In genomic region chr20:21398109-21398480, GRCh38 we compare ENCODE assay signal across 23 cellular contexts. TPM values are rescaled to one million over a fixed set of nuclear protein-coding genes. Genes with fewer than 3 reads are reported as not detected.
DNase-seq lines count a peak whose midpoint lies in the region; ATAC-seq and TF ChIP-seq lines count a peak whose summit lies in the region.
"Had no signal": no experiment of that assay in that cellular context is flagged by ENCODE, and none has a peak within 500 bp of the region (broad histone marks: within the 10 kb centered on the region; RNA-seq: fewer than 3 reads in every experiment).

No MANE protein-coding gene starts in this region.

- peaks cover 12% of the 10 kb centered on the region for H3K9me3 Mint-ChIP-seq in activated naive CD4-positive, alpha-beta T cell treated with anti-CD3 and anti-CD28 coated beads, Interleukin-2, amount 50 U/mL, for 24 hours
- H3K9me3 Mint-ChIP-seq in activated naive CD4-positive, alpha-beta T cell treated with anti-CD3 and anti-CD28 coated beads, Interleukin-2, amount 50 U/mL, for 72 hours, result no peaks in the 10 kb centered on the region
- H3K9me3 Mint-ChIP-seq in activated B cell treated with CpG ODN at 0.5 μM for 24 hours (no peaks in the 10 kb centered on the region), immature natural killer cell (peaks cover 0 to 4% (median 0%) of the 10 kb centered on the region in 6 donors)
- H3K9me3 Mint-ChIP-seq in stimulated activated naive CD8-positive, alpha-beta T cell treated with anti-CD3 and anti-CD28 coated beads, Interleukin-15, amount 100 ng/mL, for 72 hours, result no peaks in the 10 kb centered on the region

- peaks cover 4% of the 10 kb centered on the region for H3K36me3 Mint-ChIP-seq in activated naive CD4-positive, alpha-beta T cell treated with anti-CD3 and anti-CD28 coated beads, Interleukin-2, amount 50 U/mL, for 24 hours
- peaks cover 9 to 15% of the 10 kb centered on the region in 2 donors for H3K36me3 Mint-ChIP-seq in activated naive CD4-positive, alpha-beta T cell treated with anti-CD3 and anti-CD28 coated beads, Interleukin-2, amount 50 U/mL, for 72 hours
- H3K36me3 Mint-ChIP-seq in activated B cell treated with CpG ODN at 0.5 μM for 24 hours (ENCODE audit: low read depth) (no peaks in the 10 kb centered on the region), immature natural killer cell (no peaks in the 10 kb centered on the region)

- ATAC-seq in activated naive CD4-positive, alpha-beta T cell treated with anti-CD3 and anti-CD28 coated beads, Interleukin-2, amount 50 U/mL, for 72 hours, result no peak
- no peak for ATAC-seq in activated B cell treated with CpG ODN at 0.5 μM for 24 hours (ENCODE audit: low read depth)
- ATAC-seq in stimulated activated naive CD8-positive, alpha-beta T cell treated with anti-CD3 and anti-CD28 coated beads, Interleukin-15, amount 100 ng/mL, for 72 hours, result no peak
- ATAC-seq: left lung, right lobe of liver had no signal

- H3K4me3 Mint-ChIP-seq in activated naive CD4-positive, alpha-beta T cell treated with anti-CD3 and anti-CD28 coated beads, Interleukin-2, amount 50 U/mL, for 24 hours, result peak overlapping the region; percentile 77
- H3K4me3 Mint-ChIP-seq in activated B cell treated with CpG ODN at 0.5 μM for 24 hours (peak overlapping the region; percentile 19), immature natural killer cell (peak overlapping the region; percentile 12 to 68 (median 53))
- H3K4me3 Mint-ChIP-seq in stimulated activated naive CD8-positive, alpha-beta T cell treated with anti-CD3 and anti-CD28 coated beads, Interleukin-15, amount 100 ng/mL, for 72 hours, result peak overlapping the region; percentile 61 to 72

- POLR2A ChIA-PET in activated B cell treated with CpG ODN at 0.5 μM for 24 hours (lab: Charles Lee), result no interaction called here

- TF ChIP-seq CTCF in activated B cell treated with CpG ODN at 0.5 μM for 24 hours (IDR thresholded peaks at IDR 0.05), result no peak

- intact Hi-C loops in activated B cell treated with CpG ODN at 0.5 μM for 24 hours (cut with micrococcal nuclease), result no loop called here

- CTCF ChIA-PET in activated B cell treated with CpG ODN at 0.5 μM for 24 hours (lab: Charles Lee), result no interaction called here

- DNase-seq in activated naive CD4-positive, alpha-beta T cell treated with anti-CD3 and anti-CD28 coated beads, Interleukin-2, amount 50 U/mL, for 72 hours (ENCODE audit: low spot score in 2 of 2), result no peak
- DNase-seq in activated B cell treated with CpG ODN at 0.5 μM for 24 hours (no peak), immature natural killer cell (no peak), middle frontal gyrus (ENCODE audit: extremely low spot score, low spot score) (no peak), NCI-H345 treated with DMSO at 0.1 percent for 48 hours (lab: John Stamatoyannopoulos, UW; ENCODE audit: unreplicated experiment) (no peak)
- DNase-seq in stimulated activated naive CD8-positive, alpha-beta T cell treated with anti-CD3 and anti-CD28 coated beads, Interleukin-15, amount 100 ng/mL, for 72 hours, result no peak
- no peak for DNase-seq in stimulated activated naive CD4-positive, alpha-beta T cell treated with Interleukin-2 at 50 U/mL for 16 hours (lab: John Stamatoyannopoulos, UW)
- DNase-seq: activated CD4-positive, alpha-beta T cell treated with anti-CD3 and anti-CD28 coated beads for 4 hours; central memory CD4-positive, alpha-beta T cell; DND-41; esophagus squamous epithelium; left lung; MM.1S; NCI-H1436 treated with DMSO at 0.1 percent for 48 hours; NCI-H748 treated with DMSO at 0.1 percent for 48 hours; OCI-M1; right lobe of liver; stimulated activated CD4-positive, alpha-beta T cell treated with anti-CD3 and anti-CD28 coated beads, Interleukin-15, amount 100 ng/mL, for 24 hours had no signal

- H3K4me1 Mint-ChIP-seq in activated naive CD4-positive, alpha-beta T cell treated with anti-CD3 and anti-CD28 coated beads, Interleukin-2, amount 50 U/mL, for 24 hours, result peaks cover 16% of the 10 kb centered on the region
- H3K4me1 Mint-ChIP-seq in activated B cell treated with CpG ODN at 0.5 μM for 24 hours (peaks cover 7% of the 10 kb centered on the region), immature natural killer cell (peaks cover 14 to 26% of the 10 kb centered on the region in 2 donors)
- H3K4me1 Mint-ChIP-seq in stimulated activated naive CD8-positive, alpha-beta T cell treated with anti-CD3 and anti-CD28 coated beads, Interleukin-15, amount 100 ng/mL, for 72 hours, result peaks cover 19% of the 10 kb centered on the region

- H3K27me3 Mint-ChIP-seq in activated naive CD4-positive, alpha-beta T cell treated with anti-CD3 and anti-CD28 coated beads, Interleukin-2, amount 50 U/mL, for 24 hours, result peaks cover 65% of the 10 kb centered on the region
- peaks cover 57% of the 10 kb centered on the region for H3K27me3 Mint-ChIP-seq in activated B cell treated with CpG ODN at 0.5 μM for 24 hours
- H3K27me3 Mint-ChIP-seq in immature natural killer cell (ENCODE audit: low read depth in 3 of 3), result peaks cover 18 to 58% (median 41%) of the 10 kb centered on the region in 3 donors
- H3K27me3 Mint-ChIP-seq in stimulated activated naive CD8-positive, alpha-beta T cell treated with anti-CD3 and anti-CD28 coated beads, Interleukin-15, amount 100 ng/mL, for 72 hours, result peaks cover 77% of the 10 kb centered on the region

- peak overlapping the region; percentile 79 for H3K27ac Mint-ChIP-seq in activated naive CD4-positive, alpha-beta T cell treated with anti-CD3 and anti-CD28 coated beads, Interleukin-2, amount 50 U/mL, for 24 hours
- peak overlapping the region in 1 of 2 donors; percentile 62 for H3K27ac Mint-ChIP-seq in activated naive CD4-positive, alpha-beta T cell treated with anti-CD3 and anti-CD28 coated beads, Interleukin-2, amount 50 U/mL, for 72 hours
- H3K27ac Mint-ChIP-seq in activated B cell treated with CpG ODN at 0.5 μM for 24 hours (no peak overlapping the region), immature natural killer cell (peak overlapping the region in 1 of 6 donors; percentile 37)
- H3K27ac Mint-ChIP-seq in stimulated activated naive CD8-positive, alpha-beta T cell treated with anti-CD3 and anti-CD28 coated beads, Interleukin-15, amount 100 ng/mL, for 72 hours, result no peak overlapping the region

RNA-seq across cellular contexts. Expression of gene NKX2-4, which starts 0.8 kb away (rescaled TPM):
- total RNA-seq in activated naive CD4-positive, alpha-beta T cell treated with anti-CD3 and anti-CD28 coated beads, Interleukin-2, amount 50 U/mL, for 72 hours, result not detected
- total RNA-seq in activated B cell treated with CpG ODN at 0.5 μM for 24 hours, result not detected in 2 replicates
- polyA plus RNA-seq in immature natural killer cell, result not detected
- total RNA-seq: esophagus squamous epithelium, glomerular endothelial cell, left lung, mononuclear cell, osteocyte, right lobe of liver, tibial nerve had no signal

Comparison
In these comparisons a context has a peak if more than half of its experiments do, and no peak if none do; other contexts are left out.
1. H3K4me3 Mint-ChIP-seq: peak in every context shown above with its lines; median percentile 77 in activated naive CD4-positive, alpha-beta T cell treated with anti-CD3 and anti-CD28 coated beads, Interleukin-2, amount 50 U/mL, for 24 hours; 66 in stimulated activated naive CD8-positive, alpha-beta T cell treated with anti-CD3 and anti-CD28 coated beads, Interleukin-15, amount 100 ng/mL, for 72 hours; 53 in immature natural killer cell; 19 in activated B cell treated with CpG ODN at 0.5 μM for 24 hours.